9 cellular contexts compared by ENCODE assay signal in the genomic region with DNA sequence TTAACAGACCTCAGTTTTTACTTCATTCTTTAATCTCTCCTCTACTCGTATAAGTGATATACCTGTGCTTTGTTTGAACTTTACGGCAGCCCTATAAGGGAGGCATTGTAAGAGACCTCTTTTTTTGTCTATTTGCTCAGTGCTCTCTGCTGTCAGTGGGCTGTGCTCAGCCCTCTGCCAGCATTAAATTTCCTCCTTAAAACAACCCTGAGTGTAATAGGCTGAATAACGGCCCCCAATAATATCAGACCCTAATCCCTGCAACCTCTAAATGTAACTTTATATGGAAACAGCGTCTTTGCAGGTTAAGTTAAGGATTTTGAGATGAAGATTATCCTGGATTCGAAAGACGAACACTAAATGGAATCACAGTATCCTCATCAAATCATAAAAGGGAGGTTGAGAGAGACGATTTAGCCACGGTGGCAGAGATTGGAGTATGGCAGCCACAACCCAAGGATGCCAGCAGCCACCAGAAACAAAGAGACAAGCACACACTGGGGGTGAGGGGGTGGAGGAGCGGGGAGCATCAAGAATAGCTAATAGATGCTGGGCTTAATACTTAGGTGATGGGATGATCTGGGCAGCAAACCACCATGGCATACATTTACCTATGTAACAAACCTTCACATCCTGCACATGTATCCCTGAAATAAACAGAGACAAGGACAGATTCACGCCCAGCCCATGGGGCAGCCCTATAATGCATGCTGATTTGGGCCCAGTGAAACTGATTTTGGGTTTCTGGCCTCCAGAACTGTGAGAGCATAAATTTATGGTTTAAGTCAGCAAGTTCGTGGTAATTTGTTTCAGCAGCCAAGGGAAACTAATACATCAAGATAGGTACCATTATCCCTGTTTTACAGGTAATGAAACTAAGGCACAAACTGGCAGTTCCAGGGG. TPM values are rescaled to one million over a fixed set of nuclear protein-coding genes. Genes with fewer than 3 reads are reported as not detected.
DNase-seq lines count a peak whose midpoint lies in the region; ATAC-seq and TF ChIP-seq lines count a peak whose summit lies in the region.
"Had no signal": no experiment of that assay in that cellular context is flagged by ENCODE, and none has a peak within 500 bp of the region (broad histone marks: within the 10 kb centered on the region; RNA-seq: fewer than 3 reads in every experiment).

No MANE protein-coding gene starts in this region.

- H3K4me1 ChIP-seq in left ventricle myocardium inferior (peaks cover 37% of the 10 kb centered on the region), skeletal muscle tissue (ENCODE audit: control insufficient read depth in 3 of 3, insufficient read depth in 3 of 3, low read length in 3 of 3) (peaks cover 11 to 27% (median 17%) of the 10 kb centered on the region in 3 donors)

- intact Hi-C loops in Right ventricle myocardium superior (cut with DNase I) (no loop called here), Right ventricle myocardium inferior (cut with DNase I) (no loop called here), left ventricle myocardium inferior (cut with micrococcal nuclease) (no loop called here)

- H3K4me3 ChIP-seq in left ventricle myocardium inferior: peak overlapping the region; percentile 91
- H3K4me3 ChIP-seq in skeletal muscle tissue (ENCODE audit: low read length in 3 of 3): peak overlapping the region; percentile 96 to 99 (median 97)

- H3K9ac ChIP-seq in skeletal muscle tissue (ENCODE audit: low read depth in 1 of 3, low read length in 3 of 3): peak overlapping the region; percentile 71 to 94 (median 93)

- no peaks in the 10 kb centered on the region for H3K36me3 ChIP-seq in left ventricle myocardium inferior
- no peaks in the 10 kb centered on the region for H3K36me3 ChIP-seq in skeletal muscle tissue (ENCODE audit: control insufficient read depth in 3 of 3, insufficient read depth in 3 of 3, low read length in 3 of 3)

- H3K27ac ChIP-seq in VCaP: peak overlapping the region; percentile 98
- H3K27ac ChIP-seq in left ventricle myocardium inferior (replicated peaks): peak overlapping the region; percentile 93
- H3K27ac ChIP-seq in skeletal muscle tissue (ENCODE audit: low read depth, low read length): peak overlapping the region; percentile 96

- TF ChIP-seq CTCF in VCaP (conservative IDR thresholded peaks at IDR 0.05) (no peak), left ventricle myocardium inferior (IDR thresholded peaks at IDR 0.05; ENCODE audit: borderline replicate concordance) (no peak)

- H3K27me3 ChIP-seq in left ventricle myocardium inferior (ENCODE audit: low read depth): no peaks in the 10 kb centered on the region
- H3K27me3 ChIP-seq in skeletal muscle tissue (ENCODE audit: control insufficient read depth in 3 of 3, insufficient read depth in 3 of 3, low read length in 3 of 3): no peaks in the 10 kb centered on the region

- DNase-seq in Right ventricle myocardium superior (no peak), Right ventricle myocardium inferior (ENCODE audit: missing footprints) (no peak), left ventricle myocardium inferior (no peak), germinal center (ENCODE audit: low spot score) (no peak), occipital lobe (lab: John Stamatoyannopoulos, UW) (no peak)

- ATAC-seq in Right ventricle myocardium superior (ENCODE audit: poor library complexity) (peak; percentile 2), Right ventricle myocardium inferior (no peak), HG03103 (IDR thresholded peaks at IDR 0.05; ENCODE audit: low read depth, unreplicated experiment) (peak; percentile 17)

- H3K9me3 ChIP-seq in left ventricle myocardium inferior (replicated peaks) (no peaks in the 10 kb centered on the region), skeletal muscle tissue (ENCODE audit: control insufficient read depth in 3 of 3, low read length in 3 of 3) (no peaks in the 10 kb centered on the region)

RNA-seq across cellular contexts. Expression of a gene that starts 0.9 kb away (rescaled TPM):
- total RNA-seq in Right ventricle myocardium superior (15.8 TPM), Right ventricle myocardium inferior (19.0 TPM), left ventricle myocardium inferior (19.3 TPM), skeletal muscle tissue (18.8 TPM), occipital lobe (33.8 TPM)

RNA-seq across cellular contexts. Expression of a gene that starts 14.7 kb away (rescaled TPM):
- total RNA-seq in Right ventricle myocardium superior (0.65 TPM), Right ventricle myocardium inferior (0.38 TPM), left ventricle myocardium inferior (0.44 TPM), skeletal muscle tissue (not detected), occipital lobe (not detected)
- total RNA-seq: renal cortical epithelial cell had no signal
